ENCODE assay signal across 8 cellular contexts in the genomic region with DNA sequence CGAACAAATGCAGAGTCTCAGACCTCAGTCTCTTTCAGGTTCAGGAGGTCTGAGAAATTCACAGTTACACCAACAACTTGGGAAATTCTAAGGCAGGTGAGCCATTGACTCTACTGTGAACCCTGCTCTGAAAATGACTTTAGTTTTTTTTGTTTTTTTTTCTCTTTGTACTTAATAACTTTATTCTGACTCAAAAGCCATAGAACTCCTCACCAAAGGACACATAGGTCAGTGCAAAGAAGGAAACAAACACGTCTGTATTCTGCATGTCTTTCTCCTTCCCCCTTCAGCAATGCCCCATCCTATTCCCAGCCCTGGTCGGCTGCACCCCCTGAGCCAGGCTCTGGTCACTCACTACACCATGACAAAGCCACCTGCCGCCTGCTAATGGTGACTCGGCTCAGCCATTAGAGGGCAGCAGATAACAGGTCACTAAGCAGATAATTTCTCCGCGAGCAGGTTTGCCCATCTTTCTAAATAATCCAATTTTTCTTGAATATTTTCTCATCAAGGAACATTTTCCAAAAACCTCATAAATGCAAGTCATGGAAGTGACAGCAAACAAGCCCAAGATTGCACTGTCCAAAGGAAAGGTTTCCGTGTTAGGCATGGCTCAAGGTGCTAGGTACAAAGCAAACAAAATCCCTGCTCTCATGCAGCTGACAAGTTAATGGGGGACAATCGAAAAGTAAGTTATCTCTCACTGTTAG. TPM values are rescaled to one million over a fixed set of nuclear protein-coding genes. Genes with fewer than 3 reads are reported as not detected.
DNase-seq lines count a peak whose midpoint lies in the region; ATAC-seq and TF ChIP-seq lines count a peak whose summit lies in the region.

No MANE protein-coding gene starts in this region.

- H3K4me1 ChIP-seq in mucosa of descending colon (ENCODE audit: low read depth) (no peaks in the 10 kb centered on the region), vagina (peaks cover 13% of the 10 kb centered on the region)

- no peak for TF ChIP-seq POLR2A in vagina (IDR thresholded peaks at IDR 0.05)

- intact Hi-C loops in mucosa of descending colon (cut with DNase I, micrococcal nuclease) (loop anchor here (5.0 to 10.0 kb wide), 3 partner anchors 203 to 263 kb away; no protein-coding TSS in a partner anchor), vagina (cut with DNase I) (no loop called here)

- H3K36me3 ChIP-seq in mucosa of descending colon (ENCODE audit: low read depth) (no peaks in the 10 kb centered on the region), vagina (no peaks in the 10 kb centered on the region)

- ATAC-seq in HG02610 (IDR thresholded peaks at IDR 0.05; ENCODE audit: unreplicated experiment): peak; percentile 82
- peak; percentile 85 for ATAC-seq in mucosa of descending colon

- H3K9me3 ChIP-seq in mucosa of descending colon (no peaks in the 10 kb centered on the region), vagina (no peaks in the 10 kb centered on the region)

- no peak overlapping the region for H3K27ac ChIP-seq in vagina

- TF ChIP-seq CTCF in AG09319 (IDR thresholded peaks at IDR 0.05; ENCODE audit: low read depth, low read length): peak; percentile 81
- TF ChIP-seq CTCF in GM12873 (IDR thresholded peaks at IDR 0.05; ENCODE audit: insufficient read depth, low read depth, low read length, missing control alignments): peak; percentile 72
- TF ChIP-seq CTCF in epithelial cell of esophagus (IDR thresholded peaks at IDR 0.05; ENCODE audit: insufficient read depth, low read depth, low read length, missing control alignments): peak; percentile 90
- peak; percentile 33 for TF ChIP-seq CTCF in mucosa of descending colon (IDR thresholded peaks at IDR 0.05)
- TF ChIP-seq CTCF in vagina (IDR thresholded peaks at IDR 0.05): peak; percentile 75 to 89 (median 85)

- H3K4me3 ChIP-seq in epithelial cell of esophagus (ENCODE audit: low read length): no peak overlapping the region
- no peak overlapping the region for H3K4me3 ChIP-seq in mucosa of descending colon
- H3K4me3 ChIP-seq in vagina: no peak overlapping the region

- DNase-seq in AG09319 (ENCODE audit: extremely low read depth, low read depth): peak; percentile 35
- DNase-seq in NCI-H1048 (lab: John Stamatoyannopoulos, UW): peak; percentile 16
- DNase-seq in SW480 (ENCODE audit: low spot score): peak; percentile 71
- peak; percentile 70 for DNase-seq in epithelial cell of esophagus (ENCODE audit: low read depth)
- peak in 2 of 3 donors; percentile 49 to 74 for DNase-seq in mucosa of descending colon
- DNase-seq in vagina (ENCODE audit: extremely low spot score in 2 of 2): no peak

- no peaks in the 10 kb centered on the region for H3K27me3 ChIP-seq in vagina

RNA-seq across cellular contexts. Expression of a gene that starts 37.7 kb away (rescaled TPM):
- total RNA-seq in mucosa of descending colon: 1 to 10 TPM in 1 of 3 donors, under 1 TPM in 1, not detected in 1; 0.14 to 7.1 TPM
- total RNA-seq in vagina: not detected

Comparison
In these comparisons a context has a peak if more than half of its experiments do, and no peak if none do; other contexts are left out.
1. DNase-seq: peak in AG09319 (single experiment), NCI-H1048 (single experiment), SW480 (single experiment), epithelial cell of esophagus (single experiment) and mucosa of descending colon (2 of 3); none in vagina (0 of 2).
2. CTCF ChIP-seq: peak in every context shown above with its lines; median percentile 90 in epithelial cell of esophagus; 85 in vagina; 81 in AG09319; 72 in GM12873; 33 in mucosa of descending colon.